ENCODE assay signal across 10 cellular contexts in genomic region chr10:50362547-50363125, GRCh38.
DNase-seq lines count a peak whose midpoint lies in the region; ATAC-seq and TF ChIP-seq lines count a peak whose summit lies in the region.
"Had no signal": no experiment of that assay in that cellular context is flagged by ENCODE, and none has a peak within 500 bp of the region (broad histone marks: within the 10 kb centered on the region; RNA-seq: fewer than 3 reads in every experiment).

No MANE protein-coding gene starts in this region.

- no peak overlapping the region for H3K23ac ChIP-seq in mesenchymal stem cell (ENCODE audit: low read length in 2 of 2)

- no peak overlapping the region for H2BK5ac ChIP-seq in mesenchymal stem cell (ENCODE audit: low read depth, low read length, poor library complexity, severe bottlenecking)

- DNase-seq in LoVo (ENCODE audit: low spot score) (peak; percentile 55), mesenchymal stem cell (no peak), WTC11 (ENCODE audit: low spot score) (no peak), Right ventricle myocardium inferior (ENCODE audit: missing footprints) (no peak), esophagus muscularis mucosa (ENCODE audit: extremely low spot score) (no peak), left cardiac atrium (no peak)
- DNase-seq: activated CD4-positive, CD25-positive, alpha-beta regulatory T cell treated with anti-CD3 and anti-CD28 coated beads, Interleukin-2, amount 50 U/mL, for 72 hours; transverse colon had no signal

- H3K4me2 ChIP-seq in mesenchymal stem cell (ENCODE audit: low read length, poor library complexity, severe bottlenecking) = no peak overlapping the region

- no peak overlapping the region for H3K4me3 ChIP-seq in mesenchymal stem cell (ENCODE audit: insufficient read depth in 1 of 2, low read depth in 1 of 2, low read length in 2 of 2)
- no peak overlapping the region for H3K4me3 ChIP-seq in esophagus muscularis mucosa
- H3K4me3 ChIP-seq: transverse colon had no signal

- CTCF ChIA-PET in WTC11 (lab: Charles Lee) = no interaction called here

- H3K27ac Mint-ChIP-seq in WTC11 = no peak overlapping the region; the same call in none of the 2 replicates

- H3K27me3 Mint-ChIP-seq in WTC11 (ENCODE audit: low read depth) = no peaks in the 10 kb centered on the region

- H3K4me3 Mint-ChIP-seq in WTC11 = no peak overlapping the region

- peaks cover 30% of the 10 kb centered on the region for H3K4me1 Mint-ChIP-seq in WTC11

- H2BK12ac ChIP-seq in mesenchymal stem cell (ENCODE audit: low read length in 2 of 2) = no peak overlapping the region

- no peak for TF ChIP-seq POLR2A in esophagus muscularis mucosa (IDR thresholded peaks at IDR 0.05; ENCODE audit: low read depth)

- H3K4me1 ChIP-seq in mesenchymal stem cell (ENCODE audit: control insufficient read depth, insufficient read depth, low read depth, low read length) = no peaks in the 10 kb centered on the region
- peaks cover 17 to 22% (median 20%) of the 10 kb centered on the region in 4 donors for H3K4me1 ChIP-seq in esophagus muscularis mucosa

- no peak overlapping the region for H2BK15ac ChIP-seq in mesenchymal stem cell (ENCODE audit: low read depth, poor library complexity, severe bottlenecking)

- H3K9ac ChIP-seq in mesenchymal stem cell (ENCODE audit: low read length) = peak overlapping the region; percentile 4

- POLR2A ChIA-PET in WTC11 (lab: Charles Lee) = no interaction called here

- no peak overlapping the region for H2AK5ac ChIP-seq in mesenchymal stem cell (ENCODE audit: low read length, severe bottlenecking)

- no peak for TF ChIP-seq EP300 in esophagus muscularis mucosa (IDR thresholded peaks at IDR 0.05)

- no peak for TF ChIP-seq CTCF in WTC11 (IDR thresholded peaks at IDR 0.05)
- TF ChIP-seq CTCF in esophagus muscularis mucosa (IDR thresholded peaks at IDR 0.05) = no peak

- no peak overlapping the region for H4K91ac ChIP-seq in mesenchymal stem cell (ENCODE audit: low read length)

- H4K8ac ChIP-seq in mesenchymal stem cell (ENCODE audit: low read length) = no peak overlapping the region

- no peak overlapping the region for H2AFZ ChIP-seq in mesenchymal stem cell (ENCODE audit: low read depth, low read length)

- no peaks in the 10 kb centered on the region for H3K36me3 ChIP-seq in mesenchymal stem cell (ENCODE audit: control insufficient read depth in 1 of 2, insufficient read depth in 2 of 2, low read depth in 1 of 2, low read length in 2 of 2)
- H3K36me3 ChIP-seq in esophagus muscularis mucosa = no peaks in the 10 kb centered on the region
- H3K36me3 ChIP-seq: transverse colon had no signal

- H3K27me3 ChIP-seq in mesenchymal stem cell (ENCODE audit: control insufficient read depth in 1 of 2, insufficient read depth in 1 of 2, low read length in 2 of 2) = no peaks in the 10 kb centered on the region
- H3K27me3 ChIP-seq in esophagus muscularis mucosa = no peaks in the 10 kb centered on the region
- H3K27me3 ChIP-seq: transverse colon had no signal

- intact Hi-C loops in Right ventricle myocardium inferior (cut with DNase I) = loop anchor here (5.0 kb wide), 1 partner anchor 35 kb away; no protein-coding TSS in a partner anchor
- intact Hi-C loops in esophagus muscularis mucosa (cut with DNase I) = no loop called here
- intact Hi-C loops in left cardiac atrium (cut with DNase I) = no loop called here

- no peak overlapping the region for H3K4ac ChIP-seq in mesenchymal stem cell (ENCODE audit: low read depth in 1 of 2, low read length in 2 of 2)

- H3K27ac ChIP-seq in mesenchymal stem cell (ENCODE audit: low read length, poor library complexity, severe bottlenecking) (no peak overlapping the region), esophagus muscularis mucosa (replicated peaks in 1 of 4) (no peak overlapping the region)
- H3K27ac ChIP-seq: transverse colon had no signal

- peaks cover 5% of the 10 kb centered on the region; the same call in 1 of the 2 replicates for H3K36me3 Mint-ChIP-seq in WTC11

- H3K18ac ChIP-seq in mesenchymal stem cell (ENCODE audit: low read depth in 1 of 2, low read length in 2 of 2) = no peak overlapping the region

- H3K79me1 ChIP-seq in mesenchymal stem cell (replicated peaks; ENCODE audit: low read length, poor library complexity, severe bottlenecking) = peaks cover 5% of the 10 kb centered on the region

- peaks cover 6% of the 10 kb centered on the region for H3K9me3 Mint-ChIP-seq in WTC11

- WGBS in mesenchymal stem cell = 100% methylated on average over 1 of the region's 2 CpGs
- WGBS in esophagus muscularis mucosa = 94% methylated on average over 2 of the region's 2 CpGs

- H2BK120ac ChIP-seq in mesenchymal stem cell (ENCODE audit: low read depth, low read length) = no peak overlapping the region

- ATAC-seq in GM19043 (IDR thresholded peaks at IDR 0.05; ENCODE audit: low read depth, unreplicated experiment) = peak; percentile 84
- peak; percentile 79 for ATAC-seq in HG02759 (IDR thresholded peaks at IDR 0.05; ENCODE audit: unreplicated experiment)
- no peak for ATAC-seq in WTC11
- ATAC-seq in Right ventricle myocardium inferior = no peak
- ATAC-seq in left cardiac atrium = no peak

- H3K14ac ChIP-seq in mesenchymal stem cell (ENCODE audit: low read length in 2 of 2) = no peak overlapping the region

- H3K9me3 ChIP-seq in mesenchymal stem cell (ENCODE audit: control insufficient read depth, low read length) = no peaks in the 10 kb centered on the region
- no peaks in the 10 kb centered on the region for H3K9me3 ChIP-seq in esophagus muscularis mucosa

TF ChIP-seq in WTC11, 78 proteins besides CTCF, POLR2A, EP300 and RAD21:
- TF ChIP-seq ETV6 (CRISPR knock-in tag; IDR thresholded peaks at IDR 0.05) = no peak
- no peak for TF ChIP-seq MLX (CRISPR knock-in tag; IDR thresholded peaks at IDR 0.05)
- no peak for TF ChIP-seq HMGXB4 (CRISPR knock-in tag; IDR thresholded peaks at IDR 0.05)

Comparison
In these comparisons a context has a peak if more than half of its experiments do, and no peak if none do; other contexts are left out.
1. ATAC-seq: peak in GM19043 (single experiment) and HG02759 (single experiment); none in WTC11 (single experiment), Right ventricle myocardium inferior (single experiment) and left cardiac atrium (0 of 2).